Comparison of ENCODE assay signal across 30 cellular contexts in the genomic region with DNA sequence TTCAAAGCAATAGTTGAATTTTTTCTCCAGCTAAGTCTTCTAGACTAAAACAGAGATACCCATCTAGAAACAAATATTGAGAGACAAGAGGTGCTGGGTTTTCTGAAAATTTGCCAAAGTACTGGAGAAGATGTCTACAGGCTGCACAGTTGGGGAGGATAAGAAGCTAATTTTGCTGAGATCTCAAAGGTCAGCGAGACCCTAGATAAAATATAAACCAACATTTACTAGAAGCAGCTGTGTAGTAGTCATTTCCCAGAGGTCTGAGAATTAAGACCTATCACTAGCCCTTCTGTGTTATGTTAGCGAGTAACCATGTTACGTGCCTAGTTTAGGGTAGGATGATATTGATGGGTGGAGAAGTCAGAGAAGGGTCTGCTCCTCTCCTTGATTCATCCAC.
"Had no signal": no experiment of that assay in that cellular context is flagged by ENCODE, and none has a peak within 500 bp of the region (broad histone marks: within the 10 kb centered on the region; RNA-seq: fewer than 3 reads in every experiment).

No MANE protein-coding gene starts in this region.

- H3K9me3 ChIP-seq: adrenal gland, Peyer's patch, SJSA1 had no signal

- H3K4me1 ChIP-seq: Peyer's patch, SJSA1 had no signal

- H3K36me3 ChIP-seq: adrenal gland, Peyer's patch, SJSA1 had no signal

- H3K27me3 ChIP-seq: adrenal gland, Peyer's patch, SJSA1 had no signal

- H3K4me3 ChIP-seq: adrenal gland, Peyer's patch, SJSA1 had no signal

- ATAC-seq: activated CD8-positive, alpha-beta T cell treated with anti-CD3 and anti-CD28 coated beads, Interleukin-2, amount 10 ng/mL, durations not matched to agents 7 days and 5 days; activated naive CD4-positive, alpha-beta T cell treated with anti-CD3 and anti-CD28 coated beads, Interleukin-2, amount 50 U/mL, for 72 hours; PC-3 had no signal

- H3K27ac ChIP-seq: adrenal gland, Peyer's patch, SJSA1 had no signal

- DNase-seq: activated CD4-positive, alpha-beta T cell treated with anti-CD3 and anti-CD28 coated beads, Interleukin-2, amount 10 ng/mL, durations not matched to agents 24 days and 14 days; activated CD4-positive, alpha-beta T cell treated with anti-CD3 and anti-CD28 coated beads, Interleukin-2, amount 50 U/mL, for 48 hours; activated CD8-positive, alpha-beta T cell treated with anti-CD3 and anti-CD28 coated beads, Interleukin-2, amount 10 ng/mL, durations not matched to agents 7 days and 5 days; activated gamma-delta T cell treated with Interleukin-2 at 50 U/mL for 16 hours; activated naive CD4-positive, alpha-beta T cell treated with anti-CD3 and anti-CD28 coated beads for 36 hours; activated T-cell treated with anti-CD3 and anti-CD28 coated beads, Interleukin-2, amount 50 U/mL, for 24 hours; adrenal gland; caudate nucleus; cerebellar nuclear complex; Karpas-422; MM.1S; MV-4-11; NCI-H1092; NCI-H1417; NCI-H146; NCI-H187; NCI-H2029 treated with DMSO at 0.1 percent for 48 hours; NCI-H2107; NCI-H2171; NCI-H510A; NCI-H526; NCI-H748 treated with DMSO at 0.1 percent for 48 hours; NK-92 treated with Interleukin-12 subunit alpha and Interleukin-12 subunit beta, amount 100 ng/mL, for 24 hours; PC-3; Peyer's patch; RPMI8226; SHP77 treated with DMSO at 0.1 percent for 48 hours; T1000 had no signal
